9 cellular contexts compared by ENCODE assay signal in the genomic region with DNA sequence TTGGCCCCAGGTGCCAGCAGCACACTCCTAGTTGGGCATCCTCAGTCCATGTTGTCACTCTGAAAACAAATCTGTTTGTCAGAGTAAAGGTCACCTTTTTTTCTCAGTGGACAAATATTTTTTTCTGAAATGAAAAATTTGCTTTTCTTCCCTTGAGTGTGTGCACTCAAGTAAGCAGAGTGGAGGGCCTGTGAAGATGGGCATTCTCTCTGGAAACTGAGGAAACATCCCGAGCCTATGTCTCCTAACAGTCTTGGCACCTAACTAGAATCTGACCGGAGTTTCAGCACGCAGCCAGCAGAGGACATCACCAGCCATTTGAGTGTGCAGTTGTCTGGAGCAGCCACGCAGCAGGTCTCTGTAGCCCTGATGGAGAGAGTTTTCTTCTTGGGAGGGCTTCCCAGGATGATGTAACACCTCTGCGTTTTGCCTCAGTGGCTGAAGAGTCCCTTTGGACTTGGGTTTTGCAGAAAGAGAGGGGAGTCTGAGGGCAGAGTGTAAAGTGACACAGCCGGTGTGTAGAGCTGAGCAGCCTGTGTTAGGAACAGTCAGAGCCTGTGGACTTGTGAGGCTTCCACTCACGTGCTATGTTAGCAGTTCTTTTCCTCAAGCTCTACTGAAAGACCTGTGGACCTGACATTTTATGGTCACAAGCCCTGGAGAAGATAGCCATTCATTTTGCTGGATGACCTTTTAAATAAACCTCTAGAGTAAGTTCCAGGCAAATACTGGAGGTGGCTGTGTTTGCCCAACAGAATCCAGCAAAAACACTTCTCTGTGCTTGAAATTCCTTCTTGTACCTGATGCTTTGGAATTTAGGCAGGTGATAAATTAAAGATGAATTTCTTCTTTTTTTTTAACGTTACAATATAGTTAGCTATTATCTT. TPM values are rescaled to one million over a fixed set of nuclear protein-coding genes. Genes with fewer than 3 reads are reported as not detected.
A peak's percentile ranks its signal among the peaks of the same experiment; 100 is the strongest.
DNase-seq lines count a peak whose midpoint lies in the region; ATAC-seq and TF ChIP-seq lines count a peak whose summit lies in the region.
"Had no signal": no experiment of that assay in that cellular context is flagged by ENCODE, and none has a peak within 500 bp of the region (broad histone marks: within the 10 kb centered on the region; RNA-seq: fewer than 3 reads in every experiment).

No MANE protein-coding gene starts in this region.

- H3K9me3 ChIP-seq in BLaER1 treated with 17β-estradiol and CSF1 and Interleukin-3, amounts not matched to agents 10 nM and 100 nM (replicated peaks in 1 of 11) = no peaks in the 10 kb centered on the region
- no peaks in the 10 kb centered on the region for H3K9me3 ChIP-seq in neutrophil

- H3K27ac ChIP-seq in BLaER1 treated with 17β-estradiol and CSF1 and Interleukin-3, amounts not matched to agents 10 nM and 100 nM = peak overlapping the region in 9 of 11 experiments; percentile 57 to 85 (median 78); a peak in 18 of 22 replicates
- H3K27ac ChIP-seq in neutrophil = peak overlapping the region; percentile 96

- peak; percentile 59 for DNase-seq in SK-MEL-5 (ENCODE audit: low read depth, low spot score)
- DNase-seq in fibroblast of villous mesenchyme (ENCODE audit: low read depth) = no peak
- DNase-seq in KBM-7 = no peak
- DNase-seq: activated gamma-delta T cell had no signal

- H3K36me3 ChIP-seq in BLaER1 treated with 17β-estradiol and CSF1 and Interleukin-3, amounts not matched to agents 10 nM and 100 nM = peaks cover 0 to 39% (median 21%) of the 10 kb centered on the region in 11 experiments; a peak in 10 of 22 replicates
- H3K36me3 ChIP-seq in neutrophil = peaks cover 11% of the 10 kb centered on the region

- H3K4me1 ChIP-seq in BLaER1 treated with 17β-estradiol and CSF1 and Interleukin-3, amounts not matched to agents 10 nM and 100 nM = peaks cover 73 to 100% (median 93%) of the 10 kb centered on the region in 10 experiments
- H3K4me1 ChIP-seq in neutrophil (ENCODE audit: control insufficient read depth in 1 of 2, insufficient read depth in 1 of 2, low read depth in 1 of 2, low read length in 1 of 2) = peaks cover 81 to 100% of the 10 kb centered on the region in 2 experiments

- peaks cover 0 to 13% (median 0%) of the 10 kb centered on the region in 11 experiments; a peak in 2 of 22 replicates for H4K20me1 ChIP-seq in BLaER1 treated with 17β-estradiol and CSF1 and Interleukin-3, amounts not matched to agents 10 nM and 100 nM

- TF ChIP-seq CTCF in fibroblast of villous mesenchyme (IDR thresholded peaks at IDR 0.05; ENCODE audit: insufficient read depth, low read depth, low read length) (peak; percentile 15), neutrophil (IDR thresholded peaks at IDR 0.05) (no peak)

- H3K27me3 ChIP-seq in BLaER1 treated with 17β-estradiol and CSF1 and Interleukin-3, amounts not matched to agents 10 nM and 100 nM = no peaks in the 10 kb centered on the region
- H3K27me3 ChIP-seq in neutrophil = no peaks in the 10 kb centered on the region

- peak overlapping the region; percentile 47 to 91 (median 78); a peak in 21 of 22 replicates for H3K4me2 ChIP-seq in BLaER1 treated with 17β-estradiol and CSF1 and Interleukin-3, amounts not matched to agents 10 nM and 100 nM

- in situ Hi-C loops in SK-MEL-5 (cut with HindIII; ENCODE audit: low pct_unique_long_range_greater_than_20kb, low sequenced_read_pairs) (no loop called here), KBM-7 (cut with MboI; ENCODE audit: low pct_unique_long_range_greater_than_20kb, low sequenced_read_pairs) (no loop called here)

- peak overlapping the region in 8 of 11 experiments; percentile 48 to 71 (median 67); a peak in 16 of 22 replicates for H3K9ac ChIP-seq in BLaER1 treated with 17β-estradiol and CSF1 and Interleukin-3, amounts not matched to agents 10 nM and 100 nM

- no peak for ATAC-seq in GM18498 (IDR thresholded peaks at IDR 0.05; ENCODE audit: unreplicated experiment)
- no peak for ATAC-seq in GM19455 (IDR thresholded peaks at IDR 0.05; ENCODE audit: unreplicated experiment)
- ATAC-seq in HG03175 (IDR thresholded peaks at IDR 0.05; ENCODE audit: unreplicated experiment) = no peak

- 0 out of 20 replicates have a peak overlapping the region, but pooled peaks of 1 of the 10 experiments have one; percentile 0 for H3K4me3 ChIP-seq in BLaER1 treated with 17β-estradiol and CSF1 and Interleukin-3, amounts not matched to agents 10 nM and 100 nM
- no peak overlapping the region for H3K4me3 ChIP-seq in fibroblast of villous mesenchyme (ENCODE audit: low read depth, low read length)
- H3K4me3 ChIP-seq in neutrophil (ENCODE audit: low read depth in 1 of 2, low read length in 1 of 2) = peak overlapping the region in 1 of 2 experiments; percentile 37

RNA-seq across cellular contexts. Expression of a gene that starts 51.6 kb away (rescaled TPM):
- 42.8 and 46.7 TPM in 2 replicates for total RNA-seq in SK-MEL-5 (2014; rRNA removed; shearing (Covaris generic))
- polyA plus RNA-seq in SK-MEL-5 (2015; cell fraction: cytosol; rRNA removed) = 40.4 and 65.8 TPM in 2 replicates
- polyA plus RNA-seq in SK-MEL-5 (2015; cell fraction: nucleus; rRNA removed) = 11.7 and 19.8 TPM in 2 replicates
- 41.2 and 43.6 TPM in 2 replicates for total RNA-seq in fibroblast of villous mesenchyme
